ENCODE assay signal across 27 cellular contexts in the genomic region with DNA sequence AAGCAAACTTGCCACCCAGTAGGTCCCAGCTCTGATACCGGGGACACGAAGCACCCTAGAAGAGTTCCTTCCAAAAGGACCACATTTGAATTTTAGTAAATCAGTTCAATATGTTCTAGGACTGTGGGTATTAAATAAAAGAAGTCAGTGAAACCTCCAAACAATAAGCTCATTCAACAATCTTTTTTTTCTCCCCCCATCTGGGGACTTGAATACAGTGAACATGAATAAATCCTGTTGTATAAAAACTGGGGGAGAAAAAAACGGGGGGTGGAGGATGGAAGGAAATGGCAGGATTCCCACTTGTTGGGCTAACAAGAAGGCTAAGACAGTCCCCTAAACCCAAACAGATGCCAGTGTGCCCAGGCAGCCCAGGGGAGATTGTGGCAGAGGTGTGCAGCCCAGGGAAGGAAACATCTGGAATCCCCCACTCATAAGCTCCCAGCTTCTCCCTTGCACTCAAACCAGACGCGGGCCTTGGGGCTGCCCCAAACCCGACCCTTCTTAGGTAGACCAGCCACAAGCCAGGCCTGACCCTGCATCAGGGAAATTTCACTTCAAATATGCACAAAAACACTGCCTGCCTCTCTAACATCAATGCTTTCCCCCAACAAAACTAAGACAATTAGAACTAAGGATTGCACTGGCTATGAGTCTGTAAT. TPM values are rescaled to one million over a fixed set of nuclear protein-coding genes. Genes with fewer than 3 reads are reported as not detected.
A peak's percentile ranks its signal among the peaks of the same experiment; 100 is the strongest.
DNase-seq lines count a peak whose midpoint lies in the region; ATAC-seq, FAIRE-seq and TF ChIP-seq lines count a peak whose summit lies in the region.
"Had no signal": no experiment of that assay in that cellular context is flagged by ENCODE, and none has a peak within 500 bp of the region (broad histone marks: within the 10 kb centered on the region; RNA-seq: fewer than 3 reads in every experiment).

No MANE protein-coding gene starts in this region.

- H3K36me3 Mint-ChIP-seq in stimulated activated naive B cell treated with anti-CD40 and anti-IgM and Interleukin-4, amounts not matched to agents 10 μg/mL and 1 μg/mL and 100 μg/mL, for 72 hours, result no peaks in the 10 kb centered on the region

- ATAC-seq in HG02610 (IDR thresholded peaks at IDR 0.05; ENCODE audit: unreplicated experiment) (peak; percentile 60), HG02870 (IDR thresholded peaks at IDR 0.05; ENCODE audit: unreplicated experiment) (no peak), GM21619 (IDR thresholded peaks at IDR 0.05; ENCODE audit: unreplicated experiment) (no peak)
- ATAC-seq in stimulated activated naive B cell treated with anti-CD40 and anti-IgM and Interleukin-4, amounts not matched to agents 10 μg/mL and 1 μg/mL and 100 μg/mL, for 72 hours (replicated peaks), result peak; percentile 64 to 89
- ATAC-seq: activated CD4-positive, alpha-beta T cell treated with anti-CD3 and anti-CD28 coated beads for 36 hours; activated T-cell treated with anti-CD3 and anti-CD28 coated beads, Interleukin-2, amount 50 U/mL, for 72 hours; esophagus mucosa; K562; lower lobe of right lung; Panc1 had no signal

- TF ChIP-seq POLR2A in GM12892 (IDR thresholded peaks at IDR 0.05; ENCODE audit: low read depth, low read length), result no peak

- no peak overlapping the region for H3K4me3 Mint-ChIP-seq in stimulated activated naive B cell treated with anti-CD40 and anti-IgM and Interleukin-4, amounts not matched to agents 10 μg/mL and 1 μg/mL and 100 μg/mL, for 72 hours
- H3K4me3 Mint-ChIP-seq: activated CD4-positive, alpha-beta T cell treated with anti-CD3 and anti-CD28 coated beads for 36 hours; activated T-cell treated with anti-CD3 and anti-CD28 coated beads, Interleukin-2, amount 50 U/mL, for 72 hours had no signal

- no peak overlapping the region for H3K27ac Mint-ChIP-seq in stimulated activated naive B cell treated with anti-CD40 and anti-IgM and Interleukin-4, amounts not matched to agents 10 μg/mL and 1 μg/mL and 100 μg/mL, for 72 hours
- H3K27ac Mint-ChIP-seq: activated CD4-positive, alpha-beta T cell treated with anti-CD3 and anti-CD28 coated beads for 36 hours; activated T-cell treated with anti-CD3 and anti-CD28 coated beads, Interleukin-2, amount 50 U/mL, for 72 hours had no signal

- peaks cover 49 to 59% of the 10 kb centered on the region in 2 donors for H3K27me3 Mint-ChIP-seq in stimulated activated naive B cell treated with anti-CD40 and anti-IgM and Interleukin-4, amounts not matched to agents 10 μg/mL and 1 μg/mL and 100 μg/mL, for 72 hours

- peak; percentile 21 for FAIRE-seq in GM12892 (lab: Jason Lieb, UNC)
- FAIRE-seq: D721Med, frontal cortex, GM19239, islet of Langerhans, K562, small intestine had no signal

- H3K9me3 Mint-ChIP-seq in stimulated activated naive B cell treated with anti-CD40 and anti-IgM and Interleukin-4, amounts not matched to agents 10 μg/mL and 1 μg/mL and 100 μg/mL, for 72 hours, result no peaks in the 10 kb centered on the region
- H3K9me3 Mint-ChIP-seq: activated T-cell treated with anti-CD3 and anti-CD28 coated beads, Interleukin-2, amount 50 U/mL, for 72 hours had no signal

- H3K4me1 Mint-ChIP-seq in stimulated activated naive B cell treated with anti-CD40 and anti-IgM and Interleukin-4, amounts not matched to agents 10 μg/mL and 1 μg/mL and 100 μg/mL, for 72 hours, result peaks cover 6 to 17% of the 10 kb centered on the region in 2 donors
- H3K4me1 Mint-ChIP-seq: activated CD4-positive, alpha-beta T cell treated with anti-CD3 and anti-CD28 coated beads for 36 hours had no signal

- DNase-seq in GM12892 (ENCODE audit: insufficient read length) (no peak), globus pallidus (ENCODE audit: low spot score) (peak; percentile 67), NCI-H82 treated with DMSO at 0.1 percent for 48 hours (lab: John Stamatoyannopoulos, UW; ENCODE audit: unreplicated experiment) (no peak)
- DNase-seq in stimulated activated naive B cell treated with anti-CD40 and anti-IgM and Interleukin-4, amounts not matched to agents 10 μg/mL and 1 μg/mL and 100 μg/mL, for 72 hours, result no peak
- DNase-seq: activated CD4-positive, alpha-beta T cell treated with anti-CD3 and anti-CD28 coated beads for 36 hours; activated naive CD4-positive, alpha-beta T cell treated with Interleukin-2 at 50 U/mL for 16 hours; activated T-cell treated with anti-CD3 and anti-CD28 coated beads, Interleukin-2, amount 50 U/mL, for 72 hours; amniotic stem cell; effector memory CD4-positive, alpha-beta T cell; HCEC 1CT; lower lobe of right lung; MM.1S; NCI-H146; NCI-H526; SJCRH30; small intestine; stimulated activated CD4-positive, alpha-beta T cell treated with anti-CD3 and anti-CD28 coated beads, Interleukin-1b, Interleukin-23, amount 100 ng/mL, for 48 hours had no signal

RNA-seq across cellular contexts. Expression of gene AFAP1L2, which starts 8.8 kb away (rescaled TPM):
- 4.2 TPM for polyA plus RNA-seq in GM12892 (2012; ENCODE audit: missing spikeins)
- polyA plus RNA-seq: K562 had no signal

Comparison
In these comparisons a context has a peak if more than half of its experiments do, and no peak if none do; other contexts are left out.
1. ATAC-seq: peak in HG02610 (single experiment) and stimulated activated naive B cell treated with anti-CD40 and anti-IgM and Interleukin-4, amounts not matched to agents 10 μg/mL and 1 μg/mL and 100 μg/mL, for 72 hours (2 of 2); none in HG02870 (single experiment) and GM21619 (single experiment).